Comparison of ENCODE assay signal across 1 cellular context in genomic region chr7:134901389-134902020, GRCh38.
TF ChIP-seq lines count a peak whose summit lies in the region.

No MANE protein-coding gene starts in this region.

TF ChIP-seq in HepG2, 621 proteins besides CTCF, POLR2A, EP300 and RAD21 (continued from another document and continues in another):
- peak; percentile 31; the same call in 1 of the 2 replicates for TF ChIP-seq RERE (CRISPR knock-in tag; IDR thresholded peaks at IDR 0.05; ENCODE audit: low read depth)
- TF ChIP-seq TRIM24 (CRISPR knock-in tag; IDR thresholded peaks at IDR 0.05), result no peak
- no peak for TF ChIP-seq SNAI1 (CRISPR knock-in tag; IDR thresholded peaks at IDR 0.05; ENCODE audit: borderline replicate concordance)
- no peak for TF ChIP-seq SRSF1 (optimal IDR thresholded peaks at IDR 0.05; ENCODE audit: low read depth, low read length)
- TF ChIP-seq MTERF4 (CRISPR knock-in tag; IDR thresholded peaks at IDR 0.05), result no peak
- peak; percentile 76 for TF ChIP-seq TARDBP (CRISPR knock-in tag; IDR thresholded peaks at IDR 0.05)
- TF ChIP-seq FLYWCH1 (CRISPR knock-in tag; IDR thresholded peaks at IDR 0.05), result no peak
- no peak for TF ChIP-seq BHLHE40 (IDR thresholded peaks at IDR 0.05; ENCODE audit: low read length)
- TF ChIP-seq PAXIP1 (CRISPR knock-in tag; conservative IDR thresholded peaks at IDR 0.05), result peak; percentile 95
- no peak for TF ChIP-seq GPN1 (CRISPR knock-in tag; IDR thresholded peaks at IDR 0.05; ENCODE audit: borderline replicate concordance)
- TF ChIP-seq ZNF546 (CRISPR knock-in tag; conservative IDR thresholded peaks at IDR 0.05), result no peak
- TF ChIP-seq CHD2 (IDR thresholded peaks at IDR 0.05; ENCODE audit: low read depth, low read length), result no peak
- TF ChIP-seq TOE1 (CRISPR knock-in tag; IDR thresholded peaks at IDR 0.05), result no peak
- no peak for TF ChIP-seq ZNF296 (CRISPR knock-in tag; conservative IDR thresholded peaks at IDR 0.05)
- no peak; the same call in 1 of the 2 replicates for TF ChIP-seq TAF1 (CRISPR knock-in tag; IDR thresholded peaks at IDR 0.05)
- TF ChIP-seq MATR3 (CRISPR knock-in tag; IDR thresholded peaks at IDR 0.05), result no peak
- no peak; the same call in 1 of the 2 replicates for TF ChIP-seq SAFB2 (CRISPR knock-in tag; IDR thresholded peaks at IDR 0.05; ENCODE audit: borderline replicate concordance, low read depth)
- no peak for TF ChIP-seq ZNF780A (CRISPR knock-in tag; IDR thresholded peaks at IDR 0.05)
- TF ChIP-seq RXRA (CRISPR knock-in tag; IDR thresholded peaks at IDR 0.05), result peak; percentile 59; the same call in 1 of the 2 replicates
- TF ChIP-seq ZNF747 (CRISPR knock-in tag; IDR thresholded peaks at IDR 0.05; ENCODE audit: borderline replicate concordance), result no peak
- no peak for TF ChIP-seq ZBTB49 (CRISPR knock-in tag; IDR thresholded peaks at IDR 0.05; ENCODE audit: borderline replicate concordance)
- TF ChIP-seq TFDP2 (CRISPR knock-in tag; IDR thresholded peaks at IDR 0.05), result no peak
- no peak for TF ChIP-seq ZNF124 (CRISPR knock-in tag; IDR thresholded peaks at IDR 0.05)
- no peak for TF ChIP-seq ZNF597 (CRISPR knock-in tag; IDR thresholded peaks at IDR 0.05)
- TF ChIP-seq CREB1 (IDR thresholded peaks at IDR 0.05), result peak; percentile 37; the same call in 1 of the 2 replicates
- peak; percentile 77 for TF ChIP-seq CREB1 (CRISPR knock-in tag; IDR thresholded peaks at IDR 0.05)
- no peak; the same call in 1 of the 2 replicates for TF ChIP-seq NRL (CRISPR knock-in tag; IDR thresholded peaks at IDR 0.05; ENCODE audit: borderline replicate concordance)
- no peak for TF ChIP-seq SALL2 (CRISPR knock-in tag; IDR thresholded peaks at IDR 0.05)
- no peak; the same call in 1 of the 2 replicates for TF ChIP-seq AHR (CRISPR knock-in tag; IDR thresholded peaks at IDR 0.05)
- TF ChIP-seq SOX6 (IDR thresholded peaks at IDR 0.05), result no peak
- peak; percentile 91 for TF ChIP-seq SOX6 (CRISPR knock-in tag; IDR thresholded peaks at IDR 0.05)
- no peak for TF ChIP-seq USF2 (IDR thresholded peaks at IDR 0.05; ENCODE audit: low read depth, low read length)
- no peak for TF ChIP-seq USF2 (CRISPR knock-in tag; IDR thresholded peaks at IDR 0.05; ENCODE audit: borderline replicate concordance)
- TF ChIP-seq GMEB1 (CRISPR knock-in tag; IDR thresholded peaks at IDR 0.05; ENCODE audit: borderline replicate concordance), result no peak
- TF ChIP-seq NFKB2 (CRISPR knock-in tag; IDR thresholded peaks at IDR 0.05; ENCODE audit: borderline replicate concordance), result no peak
- peak; percentile 37; the same call in 1 of the 2 replicates for TF ChIP-seq KMT2A (CRISPR knock-in tag; IDR thresholded peaks at IDR 0.05)
- no peak for TF ChIP-seq ZFP91 (CRISPR knock-in tag; IDR thresholded peaks at IDR 0.05; ENCODE audit: borderline replicate concordance)
- peak; percentile 65 for TF ChIP-seq POGZ (CRISPR knock-in tag; IDR thresholded peaks at IDR 0.05)
- TF ChIP-seq ZSCAN29 (CRISPR knock-in tag; conservative IDR thresholded peaks at IDR 0.05), result no peak
